In genomic region chr7:2972531-2973161, GRCh38 we compare ENCODE assay signal across 11 cellular contexts.
DNase-seq lines count a peak whose midpoint lies in the region; ATAC-seq and TF ChIP-seq lines count a peak whose summit lies in the region.
"Had no signal": no experiment of that assay in that cellular context is flagged by ENCODE, and none has a peak within 500 bp of the region (broad histone marks: within the 10 kb centered on the region; RNA-seq: fewer than 3 reads in every experiment).

No MANE protein-coding gene starts in this region.

- no peaks in the 10 kb centered on the region for H3K9me3 ChIP-seq in CD4-positive, alpha-beta memory T cell (ENCODE audit: control insufficient read depth in 1 of 2, low read length in 2 of 2)
- H3K9me3 ChIP-seq in KOPT-K1 (ENCODE audit: insufficient read depth, low read length, poor library complexity, severe bottlenecking): no peaks in the 10 kb centered on the region
- no peaks in the 10 kb centered on the region for H3K9me3 ChIP-seq in left ventricle myocardium inferior (replicated peaks)

- POLR2A ChIA-PET in CD4-positive, alpha-beta memory T cell (lab: Charles Lee; ENCODE audit: partially characterized antibody): no interaction called here

- CTCF ChIA-PET in CD4-positive, alpha-beta memory T cell (lab: Charles Lee; ENCODE audit: partially characterized antibody): no interaction called here

- no peak overlapping the region for H3K27ac ChIP-seq in CD4-positive, alpha-beta memory T cell (ENCODE audit: low read depth, low read length)
- H3K27ac ChIP-seq in KOPT-K1 (ENCODE audit: low read depth, low read length, poor library complexity, severe bottlenecking) (peak overlapping the region; percentile 11), caudate nucleus (ENCODE audit: low read depth, low read length) (no peak overlapping the region), left ventricle myocardium inferior (replicated peaks) (no peak overlapping the region)

- no peak for TF ChIP-seq CTCF in left ventricle myocardium inferior (IDR thresholded peaks at IDR 0.05; ENCODE audit: borderline replicate concordance)

- H3K9me3 Mint-ChIP-seq in CD4-positive, alpha-beta memory T cell: peaks cover 0 to 8% (median 3%) of the 10 kb centered on the region in 8 donors

- intact Hi-C loops in CD4-positive, alpha-beta memory T cell (cut with micrococcal nuclease): no loop called here
- intact Hi-C loops in left ventricle myocardium inferior (cut with micrococcal nuclease): no loop called here
- intact Hi-C loops in left colon (cut with DNase I, micrococcal nuclease): no loop called here

- H3K27ac Mint-ChIP-seq in CD4-positive, alpha-beta memory T cell: peak overlapping the region in 6 of 7 donors; percentile 35 to 76 (median 56)

- no peaks in the 10 kb centered on the region for H3K27me3 ChIP-seq in CD4-positive, alpha-beta memory T cell (ENCODE audit: insufficient read depth, low read length)
- H3K27me3 ChIP-seq in left ventricle myocardium inferior (ENCODE audit: low read depth): peaks cover 44% of the 10 kb centered on the region

- H3K36me3 ChIP-seq in CD4-positive, alpha-beta memory T cell (ENCODE audit: insufficient read depth, low read length): peaks cover 7% of the 10 kb centered on the region
- H3K36me3 ChIP-seq in KOPT-K1 (ENCODE audit: insufficient read depth, low read length) (no peaks in the 10 kb centered on the region), left ventricle myocardium inferior (no peaks in the 10 kb centered on the region)

- H3K36me3 Mint-ChIP-seq in CD4-positive, alpha-beta memory T cell: peaks cover 16 to 38% of the 10 kb centered on the region in 2 donors

- ATAC-seq in GM19395 (IDR thresholded peaks at IDR 0.05; ENCODE audit: unreplicated experiment): peak; percentile 29
- no peak for ATAC-seq in GM19023 (IDR thresholded peaks at IDR 0.05; ENCODE audit: unreplicated experiment)
- no peak for ATAC-seq in left colon
- ATAC-seq: activated naive CD4-positive, alpha-beta T cell treated with anti-CD3 and anti-CD28 coated beads, Interleukin-2, amount 50 U/mL, for 72 hours had no signal

- no peaks in the 10 kb centered on the region for H3K4me1 ChIP-seq in CD4-positive, alpha-beta memory T cell (ENCODE audit: insufficient read depth, low read length)
- H3K4me1 ChIP-seq in left ventricle myocardium inferior: no peaks in the 10 kb centered on the region

- H3K4me3 Mint-ChIP-seq in CD4-positive, alpha-beta memory T cell: no peak overlapping the region

- no peak for DNase-seq in CD4-positive, alpha-beta memory T cell
- DNase-seq in islet precursor cell (peak; percentile 27), caudate nucleus (lab: John Stamatoyannopoulos, UW) (no peak), left ventricle myocardium inferior (no peak), left colon (no peak)
- DNase-seq: MM.1S, NCI-H446 treated with DMSO at 0.1 percent for 48 hours had no signal

- H3K4me3 ChIP-seq in CD4-positive, alpha-beta memory T cell (ENCODE audit: low read length in 2 of 2): no peak overlapping the region
- H3K4me3 ChIP-seq in left ventricle myocardium inferior: no peak overlapping the region

- H3K4me1 Mint-ChIP-seq in CD4-positive, alpha-beta memory T cell: peaks cover 5 to 36% (median 22%) of the 10 kb centered on the region in 4 donors

- H3K27me3 Mint-ChIP-seq in CD4-positive, alpha-beta memory T cell: no peaks in the 10 kb centered on the region
